In genomic region chr4:119785963-119786362, GRCh38 we compare ENCODE assay signal across 9 cellular contexts.
A peak's percentile ranks its signal among the peaks of the same experiment; 100 is the strongest.
DNase-seq lines count a peak whose midpoint lies in the region; ATAC-seq, FAIRE-seq and TF ChIP-seq lines count a peak whose summit lies in the region.
"Had no signal": no experiment of that assay in that cellular context is flagged by ENCODE, and none has a peak within 500 bp of the region (broad histone marks: within the 10 kb centered on the region; RNA-seq: fewer than 3 reads in every experiment).

No MANE protein-coding gene starts in this region.

- H3K36me3 ChIP-seq in ovary, result no peaks in the 10 kb centered on the region

- no peak overlapping the region for H4K8ac ChIP-seq in H9 (replicated peaks; ENCODE audit: insufficient read length, low read depth, low read length)

- H3K36me3 Mint-ChIP-seq in H9 (ENCODE audit: insufficient read depth in 1 of 3, low read depth in 3 of 3), result peaks cover 14 to 28% (median 16%) of the 10 kb centered on the region in 3 experiments
- H3K36me3 Mint-ChIP-seq: stimulated activated effector memory CD8-positive, alpha-beta T cell treated with anti-CD3 and anti-CD28 coated beads, Interleukin-12 subunit alpha, Interleukin-12 subunit beta, amount 100 ng/mL, for 72 hours had no signal

- H2BK120ac ChIP-seq in H9 (ENCODE audit: low read depth, low read length, poor library complexity, severe bottlenecking), result no peak overlapping the region

- H3K9me3 ChIP-seq in A549 (no peaks in the 10 kb centered on the region; the same call in 2 of the 3 replicates), H9 (ENCODE audit: control insufficient read depth, low read depth, low read length) (no peaks in the 10 kb centered on the region), ovary (no peaks in the 10 kb centered on the region)

- CTCF ChIA-PET in A549 (lab: Yijun Ruan, JAX), result interaction anchor here (2.5 kb wide), 1 partner anchor 157 kb away, joined by 16 read pairs; the partner anchor contains the start of gene PDE5A

- no peaks in the 10 kb centered on the region for H3K79me2 ChIP-seq in H9 (ENCODE audit: insufficient read depth, low read length)

- no peak for TF ChIP-seq EP300 in A549 (IDR thresholded peaks at IDR 0.05)
- TF ChIP-seq EP300 in ovary (IDR thresholded peaks at IDR 0.05), result no peak

- in situ Hi-C loops in astrocyte of the cerebellum (cut with HindIII; ENCODE audit: low sequenced_read_pairs), result no loop called here

- peak in 1 of 2 experiments; percentile 25 for DNase-seq in A549 (ENCODE audit: low read depth in 1 of 2, low spot score in 1 of 2)
- no peak for DNase-seq in H9
- DNase-seq in astrocyte of the cerebellum (ENCODE audit: low read depth), result peak; percentile 27
- peak; percentile 1 for DNase-seq in kidney glomerular epithelial cell (lab: John Stamatoyannopoulos, UW)
- DNase-seq in lower leg skin (ENCODE audit: low spot score in 2 of 2), result no peak
- DNase-seq in T1000 (lab: John Stamatoyannopoulos, UW), result no peak
- DNase-seq in ovary, result no peak

- no peak overlapping the region for H3T11ph ChIP-seq in H9 (ENCODE audit: low read length)

- H2BK15ac ChIP-seq in H9 (ENCODE audit: low read depth, low read length), result no peak overlapping the region

- no peak overlapping the region for H2AK5ac ChIP-seq in H9 (ENCODE audit: insufficient read length, low read length)

- H3K27me3 Mint-ChIP-seq in H9 (ENCODE audit: low read depth), result no peaks in the 10 kb centered on the region; the same call in none of the 2 replicates

- H3K18ac ChIP-seq in H9 (ENCODE audit: insufficient read length, low read depth, low read length), result no peak overlapping the region

- no peak for FAIRE-seq in A549 (lab: Jason Lieb, UNC)

- H2BK5ac ChIP-seq in H9 (ENCODE audit: insufficient read length, low read length), result no peak overlapping the region

- H3K4me1 ChIP-seq in A549 (no peaks in the 10 kb centered on the region), H9 (ENCODE audit: insufficient read depth, low read length) (no peaks in the 10 kb centered on the region), ovary (ENCODE audit: insufficient read depth) (no peaks in the 10 kb centered on the region)

- TF ChIP-seq CTCF in A549 (IDR thresholded peaks at IDR 0.05), result peak; percentile 28
- peak; percentile 69 for TF ChIP-seq CTCF in H9 (conservative IDR thresholded peaks at IDR 0.05)
- TF ChIP-seq CTCF in astrocyte of the cerebellum (IDR thresholded peaks at IDR 0.05; ENCODE audit: low read depth, low read length, missing control alignments), result peak; percentile 49
- TF ChIP-seq CTCF in lower leg skin (IDR thresholded peaks at IDR 0.05), result no peak
- no peak for TF ChIP-seq CTCF in ovary (IDR thresholded peaks at IDR 0.05)

- no peak overlapping the region for H3K14ac ChIP-seq in H9 (ENCODE audit: insufficient read depth, low read length)

- no peaks in the 10 kb centered on the region for H3K79me1 ChIP-seq in H9 (ENCODE audit: insufficient read depth, low read depth, low read length, poor library complexity, severe bottlenecking)

- H4K91ac ChIP-seq in H9 (ENCODE audit: insufficient read length, low read depth, low read length), result no peak overlapping the region

- TF ChIP-seq POLR2A in A549 (IDR thresholded peaks at IDR 0.05; ENCODE audit: low read length) (no peak), lower leg skin (IDR thresholded peaks at IDR 0.05) (no peak), ovary (IDR thresholded peaks at IDR 0.05) (no peak)

- no peak overlapping the region for H2BK12ac ChIP-seq in H9 (ENCODE audit: insufficient read length, low read depth, low read length)

- H3K4me1 Mint-ChIP-seq in H9, result peaks cover 7 to 10% of the 10 kb centered on the region in 2 experiments
- H3K4me1 Mint-ChIP-seq: stimulated activated effector memory CD8-positive, alpha-beta T cell treated with anti-CD3 and anti-CD28 coated beads, Interleukin-12 subunit alpha, Interleukin-12 subunit beta, amount 100 ng/mL, for 72 hours had no signal

- peaks cover 21 to 24% of the 10 kb centered on the region in 2 experiments for H3K9me3 Mint-ChIP-seq in H9

- H3K4me2 ChIP-seq in A549 (no peak overlapping the region), H9 (ENCODE audit: insufficient read depth, insufficient read length, low read length) (no peak overlapping the region)

- no peaks in the 10 kb centered on the region for H4K20me1 ChIP-seq in H9 (ENCODE audit: control insufficient read depth, insufficient read depth, insufficient read length)

- no peak overlapping the region for H2AFZ ChIP-seq in H9 (ENCODE audit: low read length)

- H3K4ac ChIP-seq in H9 (ENCODE audit: low read depth, low read length), result no peak overlapping the region

- no peak overlapping the region for H3K56ac ChIP-seq in H9 (ENCODE audit: insufficient read length, low read depth, low read length)

- H3K9ac ChIP-seq in H9 (ENCODE audit: extremely low read depth, insufficient read length, low read length), result no peak overlapping the region

- no peak overlapping the region for H3K4me3 Mint-ChIP-seq in H9
- H3K4me3 Mint-ChIP-seq: stimulated activated effector memory CD8-positive, alpha-beta T cell treated with anti-CD3 and anti-CD28 coated beads, Interleukin-12 subunit alpha, Interleukin-12 subunit beta, amount 100 ng/mL, for 72 hours had no signal

- H4K5ac ChIP-seq in H9 (ENCODE audit: insufficient read length, low read depth, low read length), result no peak overlapping the region

- H3K27ac Mint-ChIP-seq in H9, result no peak overlapping the region
- H3K27ac Mint-ChIP-seq: stimulated activated effector memory CD8-positive, alpha-beta T cell treated with anti-CD3 and anti-CD28 coated beads, Interleukin-12 subunit alpha, Interleukin-12 subunit beta, amount 100 ng/mL, for 72 hours had no signal

- H3K27ac ChIP-seq in A549, result no peak overlapping the region
- no peak overlapping the region for H3K27ac ChIP-seq in H9 (ENCODE audit: insufficient read length, low read depth, low read length)
- no peak overlapping the region for H3K27ac ChIP-seq in ovary

- no peak overlapping the region for H3K23ac ChIP-seq in H9 (ENCODE audit: insufficient read length, low read depth, low read length)

- TF ChIP-seq RAD21 in A549 (conservative IDR thresholded peaks at IDR 0.05 in 1 of 2, IDR thresholded peaks at IDR 0.05 in 1 of 2), result peak; percentile 42 to 49; a peak in 4 of 5 replicates

- H2BK20ac ChIP-seq in H9 (ENCODE audit: low read depth, low read length, poor library complexity, severe bottlenecking), result no peak overlapping the region

- H3K27me3 ChIP-seq in H9 (ENCODE audit: insufficient read depth, low read length) (no peaks in the 10 kb centered on the region), ovary (no peaks in the 10 kb centered on the region)

- H3K4me3 ChIP-seq in A549, result no peak overlapping the region
- no peak overlapping the region for H3K4me3 ChIP-seq in astrocyte of the cerebellum (ENCODE audit: low read depth, low read length)
- H3K4me3 ChIP-seq in lower leg skin (ENCODE audit: low read depth, poor library complexity, severe bottlenecking), result no peak overlapping the region
- H3K4me3 ChIP-seq in ovary, result no peak overlapping the region

- ATAC-seq in A549 (no peak), HG03354 (IDR thresholded peaks at IDR 0.05; ENCODE audit: poor library complexity, severe bottlenecking, unreplicated experiment) (no peak)
- ATAC-seq: stimulated activated effector memory CD8-positive, alpha-beta T cell treated with anti-CD3 and anti-CD28 coated beads, Interleukin-12 subunit alpha, Interleukin-12 subunit beta, amount 100 ng/mL, for 72 hours had no signal

- POLR2A ChIA-PET in A549 (lab: Yijun Ruan, JAX), result interaction anchor here (1.0 kb wide), 1 partner anchor 157 kb away, joined by 3 read pairs; the partner anchor contains the start of gene PDE5A

- H3K23me2 ChIP-seq in H9 (ENCODE audit: insufficient read length, low read depth, low read length, poor library complexity, severe bottlenecking), result no peaks in the 10 kb centered on the region

- intact Hi-C loops in lower leg skin (cut with DNase I; ENCODE audit: low total_unique reads), result no loop called here
- intact Hi-C loops in ovary (cut with DNase I), result no loop called here

TF ChIP-seq in A549, 52 proteins besides CTCF, POLR2A, EP300 and RAD21:
- peak; percentile 52 for TF ChIP-seq SMC3 (IDR thresholded peaks at IDR 0.05)
- no peak for TF ChIP-seq KDM1A (IDR thresholded peaks at IDR 0.05; ENCODE audit: low read depth)
TF ChIP-seq in A549: peak in this region for 1.

Comparison
In these comparisons a context has a peak if more than half of its experiments do, and no peak if none do; other contexts are left out.
1. DNase-seq: peak in astrocyte of the cerebellum (single experiment) and kidney glomerular epithelial cell (single experiment); none in H9 (single experiment), lower leg skin (0 of 2), T1000 (single experiment) and ovary (0 of 5).
2. CTCF ChIP-seq: peak in A549 (single experiment), H9 (single experiment) and astrocyte of the cerebellum (single experiment); none in lower leg skin (0 of 3) and ovary (0 of 3).